In genomic region chr17:81636505-81637288, GRCh38 we compare ENCODE assay signal across 8 cellular contexts. TPM values are rescaled to one million over a fixed set of nuclear protein-coding genes. Genes with fewer than 3 reads are reported as not detected.
DNase-seq lines count a peak whose midpoint lies in the region; ATAC-seq and TF ChIP-seq lines count a peak whose summit lies in the region.

NPLOC4 (minus strand) TSS chr17:81637112; CDS start chr17:81636930, 182 bp downstream.
TSPAN10 (plus strand) TSS chr17:81637196; CDS start chr17:81642413, 5,217 bp downstream.

- H3K27ac Mint-ChIP-seq in Caco-2 (ENCODE audit: unreplicated experiment), result peak within 1 kb of the TSS; percentile 89

- no peak; the same call in 1 of the 2 replicates for TF ChIP-seq RAD21 in IMR-90 (IDR thresholded peaks at IDR 0.05; ENCODE audit: low read length)

- peaks cover 45% of the 10 kb centered on the region for H4K20me1 ChIP-seq in IMR-90 (ENCODE audit: insufficient read depth, low read length)
- peaks cover 32% of the 10 kb centered on the region for H4K20me1 ChIP-seq in PC-3 (ENCODE audit: low read length)

- H2AFZ ChIP-seq in IMR-90 (replicated peaks; ENCODE audit: low read length, poor library complexity) (peak within 1 kb of the TSS; percentile 82), PC-3 (ENCODE audit: low read length) (peak within 1 kb of the TSS; percentile 84)

- H3K36me3 ChIP-seq in Caco-2 (ENCODE audit: control insufficient read depth, insufficient read depth, low read length), result no peaks in the 10 kb centered on the region
- no peaks in the 10 kb centered on the region for H3K36me3 ChIP-seq in IMR-90 (ENCODE audit: control insufficient read depth, insufficient read depth, low read length)
- peaks cover 4% of the 10 kb centered on the region; the same call in 1 of the 2 replicates for H3K36me3 ChIP-seq in PC-3 (ENCODE audit: low read depth, low read length)
- H3K36me3 ChIP-seq in esophagus squamous epithelium, result peaks cover 0 to 7% (median 0%) of the 10 kb centered on the region in 3 donors

- peak within 1 kb of the TSS; percentile 91 for H3K14ac ChIP-seq in IMR-90 (replicated peaks; ENCODE audit: low read depth, low read length)

- peak within 1 kb of the TSS; percentile 73 to 95 for H4K8ac ChIP-seq in IMR-90 (ENCODE audit: low read depth in 2 of 2, low read length in 2 of 2)

- no peak within 1 kb of the TSS for H2BK15ac ChIP-seq in IMR-90 (ENCODE audit: low read depth, low read length)

- H3K4me1 ChIP-seq in Caco-2 (peaks cover 9% of the 10 kb centered on the region; the same call in 1 of the 2 replicates), IMR-90 (ENCODE audit: control insufficient read depth, insufficient read depth, low read length) (peaks cover 8% of the 10 kb centered on the region), PC-3 (ENCODE audit: insufficient read depth, low read length) (peaks cover 11% of the 10 kb centered on the region), esophagus squamous epithelium (peaks cover 12 to 49% (median 25%) of the 10 kb centered on the region in 3 donors)

- peak within 1 kb of the TSS; percentile 62; the same call in 1 of the 2 replicates for H3K56ac ChIP-seq in IMR-90 (ENCODE audit: extremely low read depth, insufficient read depth, low read length)

- peak within 1 kb of the TSS; percentile 18 for H4K91ac ChIP-seq in IMR-90 (ENCODE audit: insufficient read depth, low read depth, low read length)

- H3K27ac ChIP-seq in IMR-90 (ENCODE audit: insufficient read depth, low read length) (peak within 1 kb of the TSS; percentile 65), PC-3 (ENCODE audit: low read length) (peak within 1 kb of the TSS; percentile 89), esophagus squamous epithelium (peak within 1 kb of the TSS; percentile 92 to 99 (median 96))

- no peaks in the 10 kb centered on the region for H3K9me2 ChIP-seq in PC-3 (replicated peaks; ENCODE audit: low read length)

- intact Hi-C loops in Caco-2 (cut with micrococcal nuclease; ENCODE audit: unreplicated experiment), result no loop called here
- intact Hi-C loops in IMR-90 (cut with micrococcal nuclease), result loop anchor here (1.0 kb wide), 1 partner anchor 30 kb away; the partner anchor contains the start of genes CCDC137 and OXLD1
- intact Hi-C loops in PC-3 (cut with micrococcal nuclease), result loop anchor here (2.0 kb wide), 1 partner anchor 30 kb away; the partner anchor contains the start of genes CCDC137 and OXLD1
- intact Hi-C loops in esophagus squamous epithelium (cut with DNase I), result no loop called here

- peak within 1 kb of the TSS; percentile 74 for H3K4ac ChIP-seq in IMR-90 (ENCODE audit: low read depth, low read length)

- CTCF ChIA-PET in Caco-2 (lab: Charles Lee) (interaction anchor here (0.7 kb wide), 1 partner anchor 158 kb away, joined by 3 read pairs; no protein-coding TSS in a partner anchor), IMR-90 (lab: Yijun Ruan, JAX) (no interaction called here), PC-3 (lab: Charles Lee) (interaction anchor here (1.3 kb wide), 1 partner anchor 31 kb away, joined by 7 read pairs; no protein-coding TSS in a partner anchor)

- H3K27me3 ChIP-seq in Caco-2 (replicated peaks; ENCODE audit: control insufficient read depth, insufficient read depth, low read length) (no peaks in the 10 kb centered on the region), IMR-90 (ENCODE audit: control insufficient read depth, insufficient read depth, low read length) (no peaks in the 10 kb centered on the region), PC-3 (ENCODE audit: low read length) (no peaks in the 10 kb centered on the region), esophagus squamous epithelium (no peaks in the 10 kb centered on the region)

- H3K79me2 ChIP-seq in PC-3 (ENCODE audit: low read length), result peaks cover 50% of the 10 kb centered on the region

- peak within 1 kb of the TSS; percentile 88 for H3K4me3 Mint-ChIP-seq in Caco-2 (ENCODE audit: unreplicated experiment)

- H3K9me3 Mint-ChIP-seq in Caco-2 (ENCODE audit: unreplicated experiment), result no peaks in the 10 kb centered on the region

- TF ChIP-seq POLR2A in IMR-90 (IDR thresholded peaks at IDR 0.05; ENCODE audit: low read depth, low read length), result peak; percentile 92
- peak in 3 of 4 donors; percentile 53 to 84 (median 83) for TF ChIP-seq POLR2A in esophagus squamous epithelium (IDR thresholded peaks at IDR 0.05)

- peak within 1 kb of the TSS; percentile 45 for H2BK5ac ChIP-seq in IMR-90 (ENCODE audit: low read depth, low read length, poor library complexity, severe bottlenecking)

- H3K9ac ChIP-seq in IMR-90 (ENCODE audit: low read depth, low read length) (peak within 1 kb of the TSS; percentile 75), PC-3 (ENCODE audit: low read length) (peak within 1 kb of the TSS; percentile 99)

- dilution Hi-C loops in IMR-90 (cut with HindIII; ENCODE audit: low sequenced_read_pairs, unreplicated experiment), result no loop called here

- H3K4me1 Mint-ChIP-seq in Caco-2 (ENCODE audit: low read depth, unreplicated experiment), result no peaks in the 10 kb centered on the region

- BruUV-seq in Caco-2 (replicated peaks; lab: Mats Ljungman, UMichigan) (no TSS peak), IMR-90 (replicated peaks; lab: Mats Ljungman, UMichigan) (no TSS peak), PC-3 (replicated peaks; lab: Mats Ljungman, UMichigan) (no TSS peak)

- TF ChIP-seq CTCF in Caco-2 (IDR thresholded peaks at IDR 0.05; ENCODE audit: insufficient read depth in 1 of 2, low read depth in 1 of 2, low read length in 1 of 2, severe bottlenecking in 1 of 2, unreplicated experiment in 1 of 2), result no peak
- TF ChIP-seq CTCF in IMR-90 (conservative IDR thresholded peaks at IDR 0.05; ENCODE audit: low read depth, low read length), result no peak
- no peak for TF ChIP-seq CTCF in PC-3 (conservative IDR thresholded peaks at IDR 0.05; ENCODE audit: low read depth, low read length)
- TF ChIP-seq CTCF in esophagus squamous epithelium (IDR thresholded peaks at IDR 0.05), result peak in 1 of 6 experiments; percentile 39

- H3K4me3 ChIP-seq in Caco-2 (ENCODE audit: low read depth, low read length) (peak within 1 kb of the TSS; percentile 90), IMR-90 (ENCODE audit: insufficient read depth, low read depth, low read length) (peak within 1 kb of the TSS; percentile 57), PC-3 (ENCODE audit: low read length) (peak within 1 kb of the TSS; percentile 100), esophagus squamous epithelium (peak within 1 kb of the TSS; percentile 80 to 98 (median 90))

- peak within 1 kb of the TSS; percentile 34 for H2BK120ac ChIP-seq in IMR-90 (ENCODE audit: low read depth, low read length)

- H3K4me2 ChIP-seq in IMR-90 (ENCODE audit: low read depth, low read length) (peak within 1 kb of the TSS; percentile 90), PC-3 (ENCODE audit: low read length) (peak within 1 kb of the TSS; percentile 95)

- peak; percentile 86 to 93 for DNase-seq in Caco-2
- DNase-seq in IMR-90, result peak; percentile 80
- DNase-seq in PC-3, result peak; percentile 88
- DNase-seq in activated T-cell treated with anti-CD3 and anti-CD28 coated beads, Interleukin-2, amount 50 U/mL, for 48 hours, result peak; percentile 91 to 94
- DNase-seq in esophagus squamous epithelium (lab: John Stamatoyannopoulos, UW), result no peak
- peak; percentile 88 for DNase-seq in myocyte (ENCODE audit: low read depth)
- DNase-seq in stimulated activated CD8-positive, alpha-beta memory T cell treated with anti-CD3 and anti-CD28 coated beads, Interleukin-7, amount 100 ng/mL, for 4 hours (ENCODE audit: low read depth in 2 of 2), result peak; percentile 65 to 79

- peak within 1 kb of the TSS; percentile 95 for H2AK9ac ChIP-seq in IMR-90 (replicated peaks; ENCODE audit: low read depth, low read length, poor library complexity)

- 0% methylated on average over 36 of the region's 77 CpGs; no CpG with 5 or more reads in 1 of the 2 experiments for WGBS in IMR-90 (ENCODE audit: extremely low coverage in 2 of 2, insufficient read length in 1 of 2), 2 experiments
- 0% methylated on average over 22 to 24 of the region's 77 CpGs for WGBS in esophagus squamous epithelium, 2 donors

- peaks cover 14% of the 10 kb centered on the region for H3K9me1 ChIP-seq in IMR-90 (ENCODE audit: insufficient read depth, low read length)

- in situ Hi-C loops in IMR-90 (cut with MboI; ENCODE audit: low sequenced_read_pairs), result no loop called here

- H3K23ac ChIP-seq in IMR-90 (ENCODE audit: low read depth, low read length), result peak within 1 kb of the TSS; percentile 97

- H2AK5ac ChIP-seq in IMR-90 (ENCODE audit: low read depth, low read length), result peak within 1 kb of the TSS; percentile 62

- no peaks in the 10 kb centered on the region for H3K27me3 Mint-ChIP-seq in Caco-2 (ENCODE audit: insufficient read depth, unreplicated experiment)

- POLR2A ChIA-PET in Caco-2 (lab: Charles Lee) (interaction anchor here (0.6 to 1.0 kb wide), 2 partner anchors 414 to 970 kb away, joined by 3 to 4 read pairs; no protein-coding TSS in a partner anchor), IMR-90 (lab: Charles Lee; ENCODE audit: unreplicated experiment) (interaction anchor here (0.6 kb wide), 1 partner anchor 15 kb away, joined by 3 read pairs; no protein-coding TSS in a partner anchor), PC-3 (lab: Charles Lee; ENCODE audit: unreplicated experiment) (no interaction called here)

- peaks cover 37% of the 10 kb centered on the region for H3K36me3 Mint-ChIP-seq in Caco-2 (ENCODE audit: insufficient read depth, unreplicated experiment)

- peaks cover 5 to 25% of the 10 kb centered on the region in 2 experiments; a peak in 2 of 4 replicates for H3K79me1 ChIP-seq in IMR-90 (ENCODE audit: low read depth in 1 of 2, low read length in 2 of 2)

- H3K9me3 ChIP-seq in Caco-2 (no peaks in the 10 kb centered on the region), IMR-90 (ENCODE audit: control insufficient read depth, insufficient read depth, low read length) (no peaks in the 10 kb centered on the region), PC-3 (ENCODE audit: low read length) (no peaks in the 10 kb centered on the region), esophagus squamous epithelium (no peaks in the 10 kb centered on the region)

- peak within 1 kb of the TSS; percentile 32; the same call in 1 of the 2 replicates for H2BK20ac ChIP-seq in IMR-90 (ENCODE audit: low read depth, low read length)

- ATAC-seq in GM21390 (IDR thresholded peaks at IDR 0.05; ENCODE audit: unreplicated experiment), result peak; percentile 84
- ATAC-seq in IMR-90 (ENCODE audit: low read depth), result peak; percentile 94
- ATAC-seq in PC-3, result peak; percentile 80

- peak within 1 kb of the TSS; percentile 33; the same call in 1 of the 2 replicates for H3K18ac ChIP-seq in IMR-90 (ENCODE audit: low read depth, low read length)

- H4K5ac ChIP-seq in IMR-90 (ENCODE audit: low read depth, low read length), result peak within 1 kb of the TSS; percentile 81

- no peaks in the 10 kb centered on the region for H3F3A ChIP-seq in PC-3 (ENCODE audit: low read length, unreplicated experiment)

RNA-seq across cellular contexts. Expression of gene NPLOC4, which starts in this region (rescaled TPM):
- 119 and 139 TPM in 2 replicates for total RNA-seq in Caco-2 (2022)
- total RNA-seq in IMR-90 (2012; rRNA removed), result 66.1 and 70.4 TPM in 2 replicates
- polyA plus RNA-seq in IMR-90 (2012; rRNA removed), result 74.9 and 78.3 TPM in 2 replicates
- 62.7 and 65.1 TPM in 2 replicates for polyA plus RNA-seq in IMR-90 (2012; cell fraction: cytosol; rRNA removed)
- polyA plus RNA-seq in IMR-90 (2012; cell fraction: nucleus; rRNA removed; ENCODE audit: low replicate concordance), result 101 and 121 TPM in 2 replicates
- total RNA-seq in PC-3 (2014; rRNA removed), result 109 and 133 TPM in 2 replicates
- 10 to 100 TPM; 49.0 to 80.9 (median 62.4) TPM for total RNA-seq in esophagus squamous epithelium
- total RNA-seq in myocyte, result 94.7 and 96.8 TPM in 2 replicates
- polyA plus RNA-seq in myocyte (2012), result 105 TPM

RNA-seq across cellular contexts. Expression of gene TSPAN10, which starts in this region (rescaled TPM):
- total RNA-seq in Caco-2 (2022) (4.0 and 4.1 TPM in 2 replicates), IMR-90 (2012; rRNA removed) (1.1 and 1.4 TPM in 2 replicates), PC-3 (2014; rRNA removed) (3.5 and 3.9 TPM in 2 replicates), esophagus squamous epithelium (1 to 10 TPM in 1 of 4 donors, under 1 TPM in 2, not detected in 1; 0.19 to 2.1 (median 0.72) TPM), myocyte (7.3 and 10.6 TPM in 2 replicates)
- 4.5 and 5.3 TPM in 2 replicates for polyA plus RNA-seq in IMR-90 (2012; rRNA removed)
- 4.5 and 6.5 TPM in 2 replicates for polyA plus RNA-seq in IMR-90 (2012; cell fraction: cytosol; rRNA removed)
- 4.2 and 13.3 TPM in 2 replicates for polyA plus RNA-seq in IMR-90 (2012; cell fraction: nucleus; rRNA removed; ENCODE audit: low replicate concordance)
- 14.4 TPM for polyA plus RNA-seq in myocyte (2012)

Comparison
In these comparisons a context has a peak if more than half of its experiments do, and no peak if none do; other contexts are left out.
1. intact Hi-C loops: an anchor here in IMR-90 (1.0 kb wide) and PC-3 (2.0 kb wide); none called in Caco-2 and esophagus squamous epithelium.